In genomic region chr7:107593025-107593410, GRCh38 we compare ENCODE assay signal across 15 cellular contexts. TPM values are rescaled to one million over a fixed set of nuclear protein-coding genes. Genes with fewer than 3 reads are reported as not detected.
DNase-seq lines count a peak whose midpoint lies in the region; ATAC-seq and TF ChIP-seq lines count a peak whose summit lies in the region.
"Had no signal": no experiment of that assay in that cellular context is flagged by ENCODE, and none has a peak within 500 bp of the region (broad histone marks: within the 10 kb centered on the region; RNA-seq: fewer than 3 reads in every experiment).

No MANE protein-coding gene starts in this region.

- H3K27me3 ChIP-seq in left ventricle myocardium inferior (ENCODE audit: low read depth) (no peaks in the 10 kb centered on the region), right cardiac atrium (ENCODE audit: control insufficient read depth, insufficient read depth) (no peaks in the 10 kb centered on the region)

- peaks cover 22% of the 10 kb centered on the region for H3K36me3 ChIP-seq in left ventricle myocardium inferior

- no peak for DNase-seq in left ventricle myocardium inferior
- no peak for DNase-seq in right cardiac atrium
- DNase-seq in SIG-M5 treated with dmso at 0.1 percent for 504 hours (lab: John Stamatoyannopoulos, UW; ENCODE audit: unreplicated experiment): peak; percentile 67
- peak; percentile 55 for DNase-seq in fibroblast of pulmonary artery (ENCODE audit: low read depth)
- DNase-seq in NAMALWA (ENCODE audit: low spot score): no peak
- no peak for DNase-seq in stimulated activated naive CD4-positive, alpha-beta T cell (lab: John Stamatoyannopoulos, UW)
- DNase-seq in amygdala (lab: John Stamatoyannopoulos, UW): no peak
- DNase-seq: DMS53, NCI-H1105, SHP77 had no signal

- intact Hi-C loops in left ventricle myocardium inferior (cut with micrococcal nuclease): no loop called here
- intact Hi-C loops in right cardiac atrium (cut with DNase I): no loop called here

- TF ChIP-seq CTCF in left ventricle myocardium inferior (IDR thresholded peaks at IDR 0.05; ENCODE audit: borderline replicate concordance): no peak
- no peak for TF ChIP-seq CTCF in fibroblast of pulmonary artery (IDR thresholded peaks at IDR 0.05; ENCODE audit: low read length, missing control alignments)

- H3K4me3 ChIP-seq in left ventricle myocardium inferior (no peak overlapping the region), right cardiac atrium (ENCODE audit: low read length) (no peak overlapping the region), fibroblast of pulmonary artery (replicated peaks; ENCODE audit: low read depth, low read length) (no peak overlapping the region)
- H3K4me3 ChIP-seq: A549 had no signal

- 91% methylated on average over 1 of the region's 1 CpG for WGBS in right cardiac atrium

- H3K9me3 ChIP-seq in left ventricle myocardium inferior (replicated peaks): no peaks in the 10 kb centered on the region
- H3K9me3 ChIP-seq in right cardiac atrium (ENCODE audit: control insufficient read depth, low read length): no peaks in the 10 kb centered on the region
- H3K9me3 ChIP-seq: A549 had no signal

- H3K4me1 ChIP-seq in left ventricle myocardium inferior: peaks cover 58% of the 10 kb centered on the region
- peaks cover 6% of the 10 kb centered on the region for H3K4me1 ChIP-seq in right cardiac atrium (ENCODE audit: control insufficient read depth, insufficient read depth, low read length)

- no peak for ATAC-seq in right cardiac atrium
- ATAC-seq in GM18502 (IDR thresholded peaks at IDR 0.05; ENCODE audit: poor library complexity, unreplicated experiment): no peak
- ATAC-seq: A549, HCT116, Panc1 had no signal

- peak overlapping the region; percentile 51 for H3K27ac ChIP-seq in left ventricle myocardium inferior (replicated peaks)
- H3K27ac ChIP-seq in right cardiac atrium (ENCODE audit: low read length): no peak overlapping the region
- H3K27ac ChIP-seq: A549, C4-2B had no signal

RNA-seq across cellular contexts. Expression of gene BCAP29, which starts 13.0 kb away (rescaled TPM):
- 91.0 TPM for total RNA-seq in left ventricle myocardium inferior
- 100 to 1,000 TPM in 2 of 4 donors, 10 to 100 TPM in 2; 91.8 to 107 (median 103) TPM for total RNA-seq in right cardiac atrium
- 53.8 TPM for polyA plus RNA-seq in right cardiac atrium

RNA-seq across cellular contexts. Expression of gene DUS4L, which starts 29.2 kb away (rescaled TPM):
- 8.0 TPM for total RNA-seq in left ventricle myocardium inferior
- total RNA-seq in right cardiac atrium: 1 to 10 TPM; 6.8 to 8.4 (median 7.9) TPM
- 6.1 TPM for polyA plus RNA-seq in right cardiac atrium

RNA-seq across cellular contexts. Expression of gene COG5, which starts 29.3 kb away (rescaled TPM):
- total RNA-seq in left ventricle myocardium inferior (40.8 TPM), right cardiac atrium (10 to 100 TPM; 40.6 to 59.2 (median 46.7) TPM)
- 18.5 TPM for polyA plus RNA-seq in right cardiac atrium

Comparison
In these comparisons a context has a peak if more than half of its experiments do, and no peak if none do; other contexts are left out.
1. DNase-seq: peak in SIG-M5 treated with dmso at 0.1 percent for 504 hours (single experiment) and fibroblast of pulmonary artery (single experiment); none in left ventricle myocardium inferior (single experiment), right cardiac atrium (0 of 3), NAMALWA (single experiment), stimulated activated naive CD4-positive, alpha-beta T cell (0 of 6) and amygdala (0 of 56).